Comparison of ENCODE assay signal across 15 cellular contexts in genomic region chr10:95663496-95663895, GRCh38.
"Had no signal": no experiment of that assay in that cellular context is flagged by ENCODE, and none has a peak within 500 bp of the region (broad histone marks: within the 10 kb centered on the region; RNA-seq: fewer than 3 reads in every experiment).

No MANE protein-coding gene starts in this region.

- ATAC-seq: activated CD8-positive, alpha-beta T cell treated with anti-CD3 and anti-CD28 coated beads for 36 hours; activated naive CD4-positive, alpha-beta T cell treated with anti-CD3 and anti-CD28 coated beads, Interleukin-2, amount 50 U/mL, for 72 hours; activated T-cell treated with anti-CD3 and anti-CD28 coated beads, Interleukin-2, amount 50 U/mL, for 72 hours; foreskin keratinocyte; naive thymus-derived CD4-positive, alpha-beta T cell; pancreas; sciatic nerve; WTC11 had no signal

- H3K36me3 ChIP-seq: colonic mucosa had no signal

- H3K27me3 ChIP-seq: colonic mucosa, foreskin keratinocyte, pancreas, spleen, transverse colon had no signal

- H3K4me3 ChIP-seq: colonic mucosa, pancreas, spleen, transverse colon had no signal

- H3K27ac ChIP-seq: colonic mucosa, foreskin keratinocyte, pancreas, spleen had no signal

- DNase-seq: activated CD4-positive, alpha-beta T cell treated with anti-CD3 and anti-CD28 coated beads for 48 hours; activated CD8-positive, alpha-beta T cell treated with anti-CD3 and anti-CD28 coated beads for 36 hours; activated gamma-delta T cell; activated T-cell treated with anti-CD3 and anti-CD28 coated beads, Interleukin-2, amount 50 U/mL, for 72 hours; central memory CD4-positive, alpha-beta T cell; colonic mucosa; foreskin keratinocyte; naive thymus-derived CD4-positive, alpha-beta T cell; pancreas; spleen; T-helper 2 cell; transverse colon had no signal

- H3K4me1 ChIP-seq: colonic mucosa, foreskin keratinocyte, pancreas, spleen, transverse colon had no signal

- FAIRE-seq: pancreas had no signal

- H3K9me3 ChIP-seq: colonic mucosa, pancreas, spleen, transverse colon had no signal
